Comparison of ENCODE assay signal across 1 cellular context in genomic region chr5:177113566-177114424, GRCh38.
TF ChIP-seq lines count a peak whose summit lies in the region.

No MANE protein-coding gene starts in this region.

TF ChIP-seq in HepG2, 621 proteins besides CTCF, POLR2A, EP300 and RAD21 (continued from another document and continues in another):
- TF ChIP-seq HBP1 (CRISPR knock-in tag; IDR thresholded peaks at IDR 0.05; ENCODE audit: low read depth) (0 out of 2 replicates have a peak, but pooled peaks have one; percentile 33), ZFP62 (CRISPR knock-in tag; IDR thresholded peaks at IDR 0.05) (no peak), THAP8 (CRISPR knock-in tag; IDR thresholded peaks at IDR 0.05; ENCODE audit: borderline replicate concordance) (no peak), MXI1 (IDR thresholded peaks at IDR 0.05; ENCODE audit: borderline replicate concordance, low read depth, low read length) (peak; percentile 59; the same call in 1 of the 3 replicates), SMAD9 (CRISPR knock-in tag; IDR thresholded peaks at IDR 0.05) (no peak), CREB1 (IDR thresholded peaks at IDR 0.05) (no peak), CREB1 (CRISPR knock-in tag; IDR thresholded peaks at IDR 0.05) (no peak), PBX3 (CRISPR knock-in tag; IDR thresholded peaks at IDR 0.05; ENCODE audit: borderline replicate concordance) (no peak), NFYC (CRISPR knock-in tag; IDR thresholded peaks at IDR 0.05) (no peak), ZBTB49 (CRISPR knock-in tag; IDR thresholded peaks at IDR 0.05; ENCODE audit: borderline replicate concordance) (no peak), JUN (CRISPR knock-in tag; IDR thresholded peaks at IDR 0.05) (no peak), ZNF749 (CRISPR knock-in tag; IDR thresholded peaks at IDR 0.05; ENCODE audit: borderline replicate concordance) (no peak), KDM3A (CRISPR knock-in tag; IDR thresholded peaks at IDR 0.05; ENCODE audit: low read depth) (no peak), RCOR2 (CRISPR knock-in tag; IDR thresholded peaks at IDR 0.05) (no peak), KAT8 (CRISPR knock-in tag; IDR thresholded peaks at IDR 0.05) (no peak), CSRNP1 (CRISPR knock-in tag; IDR thresholded peaks at IDR 0.05) (no peak), RERE (CRISPR knock-in tag; IDR thresholded peaks at IDR 0.05; ENCODE audit: low read depth) (no peak), ZSCAN12 (CRISPR knock-in tag; IDR thresholded peaks at IDR 0.05) (no peak), ZNF652 (CRISPR knock-in tag; IDR thresholded peaks at IDR 0.05; ENCODE audit: borderline replicate concordance, low read depth) (no peak), SIN3A (IDR thresholded peaks at IDR 0.05; ENCODE audit: borderline replicate concordance, low read depth, low read length) (no peak), TCF7L2 (IDR thresholded peaks at IDR 0.05; ENCODE audit: low read depth, low read length) (no peak), ARHGAP35 (CRISPR knock-in tag; IDR thresholded peaks at IDR 0.05; ENCODE audit: borderline replicate concordance) (no peak), U2AF2 (IDR thresholded peaks at IDR 0.05; ENCODE audit: low read depth, low read length) (no peak), E2F1 (CRISPR knock-in tag; IDR thresholded peaks at IDR 0.05) (no peak), ZNF850 (CRISPR knock-in tag; conservative IDR thresholded peaks at IDR 0.05) (no peak), ZNF629 (CRISPR knock-in tag; conservative IDR thresholded peaks at IDR 0.05) (no peak), ZNF704 (CRISPR knock-in tag; IDR thresholded peaks at IDR 0.05; ENCODE audit: borderline replicate concordance) (no peak), KLF11 (CRISPR knock-in tag; IDR thresholded peaks at IDR 0.05) (no peak), TCF7 (IDR thresholded peaks at IDR 0.05; ENCODE audit: low read depth) (no peak), U2AF1 (optimal IDR thresholded peaks at IDR 0.05; ENCODE audit: low read depth, low read length) (no peak), CHD2 (IDR thresholded peaks at IDR 0.05; ENCODE audit: low read depth, low read length) (no peak), SOX5 (CRISPR knock-in tag; IDR thresholded peaks at IDR 0.05; ENCODE audit: borderline replicate concordance) (no peak), ZNF253 (CRISPR knock-in tag; IDR thresholded peaks at IDR 0.05; ENCODE audit: borderline replicate concordance) (no peak), HDAC1 (CRISPR knock-in tag; IDR thresholded peaks at IDR 0.05) (no peak), YEATS4 (CRISPR knock-in tag; IDR thresholded peaks at IDR 0.05; ENCODE audit: borderline replicate concordance) (peak; percentile 50; the same call in 1 of the 2 replicates), GRHL1 (CRISPR knock-in tag; conservative IDR thresholded peaks at IDR 0.05) (no peak), ZBTB33 (CRISPR knock-in tag; IDR thresholded peaks at IDR 0.05) (no peak), E2F2 (CRISPR knock-in tag; IDR thresholded peaks at IDR 0.05; ENCODE audit: borderline replicate concordance) (no peak), ZNF713 (CRISPR knock-in tag; IDR thresholded peaks at IDR 0.05) (no peak), ZNF605 (CRISPR knock-in tag; IDR thresholded peaks at IDR 0.05) (no peak), FOXA3 (CRISPR knock-in tag; IDR thresholded peaks at IDR 0.05) (0 out of 2 replicates have a peak, but pooled peaks have one; percentile 10), ZNF549 (CRISPR knock-in tag; IDR thresholded peaks at IDR 0.05) (no peak)
